In genomic region chr16:29802416-29802935, GRCh38 we compare ENCODE assay signal across 13 cellular contexts. TPM values are rescaled to one million over a fixed set of nuclear protein-coding genes. Genes with fewer than 3 reads are reported as not detected.
A peak's percentile ranks its signal among the peaks of the same experiment; 100 is the strongest.
DNase-seq lines count a peak whose midpoint lies in the region; ATAC-seq and TF ChIP-seq lines count a peak whose summit lies in the region.
"Had no signal": no experiment of that assay in that cellular context is flagged by ENCODE, and none has a peak within 500 bp of the region (broad histone marks: within the 10 kb centered on the region; RNA-seq: fewer than 3 reads in every experiment).

No MANE protein-coding gene starts in this region.

- peaks cover 20% of the 10 kb centered on the region for H3K4me1 Mint-ChIP-seq in CD4-positive, alpha-beta T cell (ENCODE audit: low read depth)
- H3K4me1 Mint-ChIP-seq in T-helper 17 cell (peaks cover 24% of the 10 kb centered on the region), mesothelial cell of epicardium (peaks cover 22% of the 10 kb centered on the region)

- H3K27me3 ChIP-seq in CD4-positive, alpha-beta T cell (ENCODE audit: control insufficient read depth, insufficient read depth, low read length): no peaks in the 10 kb centered on the region
- H3K27me3 ChIP-seq in suprapubic skin: no peaks in the 10 kb centered on the region
- H3K27me3 ChIP-seq: BE2C, hepatocyte, SJSA1 had no signal

- TF ChIP-seq CTCF in 22Rv1 (IDR thresholded peaks at IDR 0.05): no peak
- no peak for TF ChIP-seq CTCF in CD4-positive, alpha-beta T cell (IDR thresholded peaks at IDR 0.05)
- no peak for TF ChIP-seq CTCF in mesothelial cell of epicardium (IDR thresholded peaks at IDR 0.05; ENCODE audit: unreplicated experiment)
- TF ChIP-seq CTCF in suprapubic skin (IDR thresholded peaks at IDR 0.05): no peak

- WGBS in suprapubic skin: 86% methylated on average over 8 of the region's 8 CpGs

- no peak overlapping the region for H3K4me3 ChIP-seq in suprapubic skin
- H3K4me3 ChIP-seq: hepatocyte, SJSA1 had no signal

- CTCF ChIA-PET in CD4-positive, alpha-beta T cell (lab: Charles Lee): interaction anchor here (1.4 to 2.6 kb wide), 2 partner anchors 12 to 18 kb away, joined by 5 to 24 read pairs; partner anchors contain the start of gene KIF22

- no peak for TF ChIP-seq EP300 in suprapubic skin (IDR thresholded peaks at IDR 0.05)

- intact Hi-C loops in CD4-positive, alpha-beta T cell (cut with DNase I, micrococcal nuclease): no loop called here

- peak overlapping the region; percentile 96 for H3K27ac Mint-ChIP-seq in CD4-positive, alpha-beta T cell
- H3K27ac Mint-ChIP-seq in T-helper 17 cell (peak overlapping the region; percentile 100), mesothelial cell of epicardium (peak overlapping the region; percentile 66)

- TF ChIP-seq POLR2A in suprapubic skin (IDR thresholded peaks at IDR 0.05): no peak

- H3K36me3 Mint-ChIP-seq in CD4-positive, alpha-beta T cell (ENCODE audit: low read depth): peaks cover 72% of the 10 kb centered on the region
- H3K36me3 Mint-ChIP-seq in T-helper 17 cell (ENCODE audit: low read depth) (peaks cover 4% of the 10 kb centered on the region), mesothelial cell of epicardium (peaks cover 12% of the 10 kb centered on the region)

- no peak for DNase-seq in CD4-positive, alpha-beta T cell
- DNase-seq in T-helper 17 cell: no peak
- DNase-seq in mesothelial cell of epicardium (ENCODE audit: low spot score in 2 of 2, unreplicated experiment in 2 of 2): no peak
- DNase-seq in glomerular visceral epithelial cell (ENCODE audit: extremely low spot score): no peak
- DNase-seq in suprapubic skin (ENCODE audit: low spot score in 2 of 2): no peak
- DNase-seq in NCI-H82 treated with DMSO at 0.1 percent for 48 hours (lab: John Stamatoyannopoulos, UW; ENCODE audit: unreplicated experiment): no peak
- DNase-seq: BE2C; DMS53; effector CD8-positive, alpha-beta T cell; NCI-H1436 had no signal

- H3K4me3 Mint-ChIP-seq in CD4-positive, alpha-beta T cell: peak overlapping the region; percentile 78
- H3K4me3 Mint-ChIP-seq in T-helper 17 cell (peak overlapping the region; percentile 19), mesothelial cell of epicardium (no peak overlapping the region)

- peaks cover 39% of the 10 kb centered on the region for H3K36me3 ChIP-seq in suprapubic skin

- no peaks in the 10 kb centered on the region for H3K9me3 ChIP-seq in CD4-positive, alpha-beta T cell (ENCODE audit: control insufficient read depth, low read length)
- H3K9me3 ChIP-seq in T-helper 17 cell (ENCODE audit: control insufficient read depth, low read length, poor library complexity, severe bottlenecking) (no peaks in the 10 kb centered on the region), suprapubic skin (no peaks in the 10 kb centered on the region)
- H3K9me3 ChIP-seq: BE2C, SJSA1 had no signal

- no peak for ATAC-seq in CD4-positive, alpha-beta T cell (ENCODE audit: poor library complexity)
- no peak for ATAC-seq in T-helper 17 cell

- no peaks in the 10 kb centered on the region for H3K27me3 Mint-ChIP-seq in CD4-positive, alpha-beta T cell
- H3K27me3 Mint-ChIP-seq in T-helper 17 cell (no peaks in the 10 kb centered on the region), mesothelial cell of epicardium (ENCODE audit: low read depth) (no peaks in the 10 kb centered on the region)

- peaks cover 18% of the 10 kb centered on the region for H3K4me1 ChIP-seq in suprapubic skin

- H3K9me3 Mint-ChIP-seq in CD4-positive, alpha-beta T cell: no peaks in the 10 kb centered on the region
- H3K9me3 Mint-ChIP-seq in mesothelial cell of epicardium: no peaks in the 10 kb centered on the region

- H3K27ac ChIP-seq in 22Rv1: peak overlapping the region; percentile 100
- H3K27ac ChIP-seq in CD4-positive, alpha-beta T cell (ENCODE audit: low read depth, low read length): no peak overlapping the region
- no peak overlapping the region for H3K27ac ChIP-seq in suprapubic skin
- H3K27ac ChIP-seq: hepatocyte, SJSA1 had no signal

- POLR2A ChIA-PET in CD4-positive, alpha-beta T cell (lab: Charles Lee): interaction anchor here (1.2 to 11.3 kb wide), 4 partner anchors 9 to 64 kb away, joined by 3 to 217 read pairs (median 97); partner anchors contain the start of genes KIF22, MVP and PAGR1

RNA-seq across cellular contexts. Expression of gene MAZ, which starts 3.9 kb away (rescaled TPM):
- 100 to 1,000 TPM; 251 to 253 TPM for total RNA-seq in CD4-positive, alpha-beta T cell
- total RNA-seq in T-helper 17 cell: 100 to 1,000 TPM; 242 to 254 TPM
- 345 to 360 TPM (median 349 TPM) in 3 replicates for total RNA-seq in mesothelial cell of epicardium
- 100 to 1,000 TPM in 3 of 4 donors, 10 to 100 TPM in 1; 98.4 to 180 (median 125) TPM for total RNA-seq in suprapubic skin

RNA-seq across cellular contexts. Expression of gene PRRT2, which starts 9.5 kb away (rescaled TPM):
- 1 to 10 TPM; 2.2 to 2.3 TPM for total RNA-seq in CD4-positive, alpha-beta T cell
- 1 to 10 TPM; 2.0 to 3.4 TPM for total RNA-seq in T-helper 17 cell
- total RNA-seq in mesothelial cell of epicardium: 24.6 to 25.5 TPM (median 24.7 TPM) in 3 replicates
- total RNA-seq in suprapubic skin: 1 to 10 TPM in 3 of 4 donors, not detected in 1; 1.1 to 6.8 (median 3.7) TPM

RNA-seq across cellular contexts. Expression of gene KIF22, which starts 11.9 kb away (rescaled TPM):
- total RNA-seq in CD4-positive, alpha-beta T cell: 100 to 1,000 TPM in 1 of 2 experiments, 10 to 100 TPM in 1; 99.0 to 101 TPM
- total RNA-seq in T-helper 17 cell (10 to 100 TPM; 74.3 to 89.0 TPM), mesothelial cell of epicardium (72.6 to 78.3 TPM (median 76.9 TPM) in 3 replicates), suprapubic skin (10 to 100 TPM; 42.8 to 65.7 (median 55.1) TPM)

RNA-seq across cellular contexts. Expression of gene PAGR1, which starts 13.5 kb away (rescaled TPM):
- 10 to 100 TPM; 20.3 TPM for total RNA-seq in CD4-positive, alpha-beta T cell
- total RNA-seq in T-helper 17 cell: 10 to 100 TPM; 15.2 to 16.3 TPM
- total RNA-seq in mesothelial cell of epicardium: 42.3 to 43.8 TPM (median 43.2 TPM) in 3 replicates
- total RNA-seq in suprapubic skin: 10 to 100 TPM; 23.3 to 35.2 (median 23.8) TPM

RNA-seq across cellular contexts. Expression of gene MVP, which starts 17.8 kb away (rescaled TPM):
- total RNA-seq in CD4-positive, alpha-beta T cell: 100 to 1,000 TPM; 115 to 118 TPM
- total RNA-seq in T-helper 17 cell (100 to 1,000 TPM; 141 to 154 TPM), mesothelial cell of epicardium (13.1 to 14.4 TPM (median 13.1 TPM) in 3 replicates), suprapubic skin (100 to 1,000 TPM in 1 of 4 donors, 10 to 100 TPM in 3; 54.9 to 104 (median 68.1) TPM)
